9 cellular contexts compared by ENCODE assay signal in the genomic region with DNA sequence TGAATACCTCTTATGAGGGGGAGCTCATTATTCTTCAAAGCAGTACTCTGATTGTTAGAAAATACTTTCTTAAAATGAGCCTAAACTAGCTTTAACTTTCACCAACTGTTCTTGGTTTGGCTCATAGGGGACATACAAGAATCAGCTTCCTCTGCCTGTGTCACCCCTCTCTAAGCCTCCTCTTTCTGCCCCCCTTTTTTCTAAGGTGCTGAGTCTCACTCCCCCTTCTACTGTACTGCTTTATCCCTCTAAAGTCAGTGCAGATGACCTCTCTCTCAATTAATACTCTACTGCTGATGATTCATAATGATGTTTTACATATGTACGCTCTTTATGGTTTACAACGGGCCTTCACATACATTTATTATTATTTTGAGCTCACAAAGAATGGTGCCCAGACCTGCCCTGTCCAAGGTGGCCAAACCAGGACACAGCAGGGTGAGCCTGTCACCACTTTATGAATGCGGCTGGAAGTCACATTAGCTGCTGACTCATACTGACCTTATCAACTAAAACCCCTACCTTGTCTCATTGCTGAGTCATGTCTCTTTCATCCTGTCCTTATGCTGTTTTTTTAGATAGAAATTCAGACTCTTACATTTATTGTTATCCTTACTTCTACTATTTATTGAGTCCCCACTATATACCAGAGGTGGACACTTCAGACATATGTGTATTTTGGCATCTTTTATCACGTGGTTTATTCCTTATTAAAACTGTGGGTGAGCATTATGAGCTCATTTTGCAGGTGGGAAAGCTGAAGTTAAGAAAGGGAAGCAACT.
A peak's percentile ranks its signal among the peaks of the same experiment; 100 is the strongest.
DNase-seq lines count a peak whose midpoint lies in the region; FAIRE-seq and TF ChIP-seq lines count a peak whose summit lies in the region.
"Had no signal": no experiment of that assay in that cellular context is flagged by ENCODE, and none has a peak within 500 bp of the region (broad histone marks: within the 10 kb centered on the region; RNA-seq: fewer than 3 reads in every experiment).

No MANE protein-coding gene starts in this region.

- no peaks in the 10 kb centered on the region for H3K36me3 ChIP-seq in adrenal gland (replicated peaks in 1 of 2)

- 32 to 50% (median 42%) methylated on average over 4 of the region's 4 CpGs for WGBS in adrenal gland, 4 donors

- no peak overlapping the region for H3K27ac ChIP-seq in adrenal gland

- no peaks in the 10 kb centered on the region for H3K9me3 ChIP-seq in adrenal gland (replicated peaks in 1 of 3)

- H3K4me1 ChIP-seq in adrenal gland (replicated peaks in 1 of 2) = no peaks in the 10 kb centered on the region

- no peak for DNase-seq in activated T-cell treated with anti-CD3 and anti-CD28 coated beads, Interleukin-2, amount 50 U/mL, for 24 hours
- DNase-seq in activated T-cell treated with anti-CD3 and anti-CD28 coated beads, Interleukin-2, amount 50 U/mL, for 1 hour = no peak
- peak; percentile 41 for DNase-seq in HTR-8/SVneo (ENCODE audit: insufficient read length, low spot score)
- peak in 5 of 7 donors; percentile 2 to 28 (median 19) for DNase-seq in adrenal gland
- DNase-seq in myocyte (ENCODE audit: low read depth) = peak; percentile 28
- DNase-seq in retina = no peak
- no peak for DNase-seq in NCI-H748 (lab: John Stamatoyannopoulos, UW; ENCODE audit: unreplicated experiment)
- no peak for DNase-seq in NAMALWA (ENCODE audit: low spot score)
- DNase-seq: NCI-H1105 had no signal

- no peaks in the 10 kb centered on the region for H3K27me3 ChIP-seq in adrenal gland

- no peaks in the 10 kb centered on the region for H3K36me3 Mint-ChIP-seq in activated T-cell treated with anti-CD3 and anti-CD28 coated beads, Interleukin-2, amount 50 U/mL, for 24 hours (ENCODE audit: low read depth)

- H3K4me3 Mint-ChIP-seq in activated T-cell treated with anti-CD3 and anti-CD28 coated beads, Interleukin-2, amount 50 U/mL, for 24 hours = no peak overlapping the region

- intact Hi-C loops in adrenal gland (cut with DNase I) = no loop called here

- peak overlapping the region; percentile 53 for H3K27ac Mint-ChIP-seq in activated T-cell treated with anti-CD3 and anti-CD28 coated beads, Interleukin-2, amount 50 U/mL, for 24 hours

- H3K4me1 Mint-ChIP-seq in activated T-cell treated with anti-CD3 and anti-CD28 coated beads, Interleukin-2, amount 50 U/mL, for 24 hours (ENCODE audit: low read depth) = peaks cover 10% of the 10 kb centered on the region

- TF ChIP-seq CTCF in adrenal gland (IDR thresholded peaks at IDR 0.05) = no peak

- no peak for TF ChIP-seq POLR2A in adrenal gland (IDR thresholded peaks at IDR 0.05)

- H3K4me3 ChIP-seq in adrenal gland = no peak overlapping the region

- no peak for FAIRE-seq in HTR-8/SVneo (lab: Jason Lieb, UNC)

- H3K27me3 Mint-ChIP-seq in activated T-cell treated with anti-CD3 and anti-CD28 coated beads, Interleukin-2, amount 50 U/mL, for 24 hours = peaks cover 6% of the 10 kb centered on the region

- no peaks in the 10 kb centered on the region for H3K9me3 Mint-ChIP-seq in activated T-cell treated with anti-CD3 and anti-CD28 coated beads, Interleukin-2, amount 50 U/mL, for 24 hours

Comparison
In these comparisons a context has a peak if more than half of its experiments do, and no peak if none do; other contexts are left out.
1. DNase-seq: peak in HTR-8/SVneo (single experiment), adrenal gland (5 of 7) and myocyte (single experiment); none in activated T-cell treated with anti-CD3 and anti-CD28 coated beads, Interleukin-2, amount 50 U/mL, for 24 hours (single experiment), activated T-cell treated with anti-CD3 and anti-CD28 coated beads, Interleukin-2, amount 50 U/mL, for 1 hour (single experiment), retina (single experiment), NCI-H748 (single experiment) and NAMALWA (single experiment).